In the genomic region with DNA sequence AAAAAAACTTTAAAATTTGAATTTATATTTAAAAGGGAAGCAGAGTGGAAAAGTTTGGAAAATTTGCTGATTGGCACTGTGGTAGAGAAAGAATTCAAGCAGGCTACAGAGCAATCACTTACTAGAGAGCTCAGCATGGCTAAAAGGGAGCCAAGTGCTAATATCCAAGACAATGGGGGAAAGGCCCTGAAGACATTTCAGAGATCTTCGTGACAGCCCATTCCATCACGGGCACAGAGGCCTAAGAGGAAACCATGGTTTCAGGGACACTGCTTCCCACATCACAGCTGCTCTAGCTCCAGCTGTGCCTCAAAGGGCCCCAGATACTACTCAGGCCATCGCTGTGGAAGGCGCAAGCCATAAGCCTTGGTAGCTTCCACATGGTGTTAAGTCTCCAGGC, we compare ENCODE assay signal across 16 cellular contexts.
DNase-seq lines count a peak whose midpoint lies in the region; ATAC-seq and TF ChIP-seq lines count a peak whose summit lies in the region.
"Had no signal": no experiment of that assay in that cellular context is flagged by ENCODE, and none has a peak within 500 bp of the region (broad histone marks: within the 10 kb centered on the region; RNA-seq: fewer than 3 reads in every experiment).

No MANE protein-coding gene starts in this region.

- H3K36me3 Mint-ChIP-seq in endodermal cell (ENCODE audit: low read depth), result no peaks in the 10 kb centered on the region
- peaks cover 5% of the 10 kb centered on the region for H3K36me3 Mint-ChIP-seq in natural killer cell treated with Interleukin-12 subunit alpha and Interleukin-12 subunit beta and Interleukin-15 and Interleukin-18, amount 100 ng/mL, for 72 hours
- H3K36me3 Mint-ChIP-seq: CD8-positive, alpha-beta memory T cell had no signal

- no peak overlapping the region for H3K9ac ChIP-seq in NT2/D1 (ENCODE audit: insufficient read length, low read depth)
- no peak overlapping the region for H3K9ac ChIP-seq in endodermal cell (ENCODE audit: extremely low read depth, low read length, poor library complexity, severe bottlenecking)
- H3K9ac ChIP-seq: BLaER1 had no signal

- peaks cover 2% of the 10 kb centered on the region for H3K27me3 Mint-ChIP-seq in endodermal cell (ENCODE audit: insufficient read depth)
- peaks cover 14 to 15% of the 10 kb centered on the region in 2 donors for H3K27me3 Mint-ChIP-seq in natural killer cell treated with Interleukin-12 subunit alpha and Interleukin-12 subunit beta and Interleukin-15 and Interleukin-18, amount 100 ng/mL, for 72 hours

- DNase-seq in ELF-1 (ENCODE audit: low read depth, low spot score), result peak; percentile 65
- DNase-seq in NT2/D1 (ENCODE audit: low read depth, low spot score), result peak; percentile 23
- peak; percentile 48 for DNase-seq in endodermal cell
- DNase-seq in natural killer cell treated with Interleukin-12 subunit alpha and Interleukin-12 subunit beta and Interleukin-15 and Interleukin-18, amount 100 ng/mL, for 72 hours (ENCODE audit: low spot score), result no peak
- DNase-seq in activated CD8-positive, alpha-beta memory T cell treated with anti-CD3 and anti-CD28 coated beads for 24 hours, result no peak
- no peak for DNase-seq in HCEC 1CT
- DNase-seq: CD4-positive, alpha-beta T cell; CD8-positive, alpha-beta memory T cell; DMS 273 treated with DMSO at 0.1 percent for 48 hours; DMS79; EL had no signal

- no peak overlapping the region for H3K27ac ChIP-seq in endodermal cell (ENCODE audit: low read depth, low read length)
- H3K27ac ChIP-seq: 22Rv1, BLaER1, C4-2B had no signal

- no peak overlapping the region for H3K4me3 Mint-ChIP-seq in endodermal cell
- H3K4me3 Mint-ChIP-seq in natural killer cell treated with Interleukin-12 subunit alpha and Interleukin-12 subunit beta and Interleukin-15 and Interleukin-18, amount 100 ng/mL, for 72 hours, result no peak overlapping the region
- H3K4me3 Mint-ChIP-seq: B cell; CD4-positive, alpha-beta T cell; CD8-positive, alpha-beta memory T cell had no signal

- no peak for ATAC-seq in natural killer cell treated with Interleukin-12 subunit alpha and Interleukin-12 subunit beta and Interleukin-15 and Interleukin-18, amount 100 ng/mL, for 72 hours

- H3K4me1 ChIP-seq in NT2/D1 (ENCODE audit: insufficient read depth, insufficient read length) (no peaks in the 10 kb centered on the region), endodermal cell (ENCODE audit: control insufficient read depth, insufficient read depth, low read length) (no peaks in the 10 kb centered on the region)
- H3K4me1 ChIP-seq: BLaER1, HAP-1 had no signal

- H3K9me3 ChIP-seq in NT2/D1 (ENCODE audit: insufficient read depth, low read length) (no peaks in the 10 kb centered on the region), endodermal cell (ENCODE audit: control insufficient read depth, low read length) (no peaks in the 10 kb centered on the region)
- H3K9me3 ChIP-seq: BLaER1, HAP-1 had no signal

- H3K27ac Mint-ChIP-seq in endodermal cell, result no peak overlapping the region
- no peak overlapping the region for H3K27ac Mint-ChIP-seq in natural killer cell treated with Interleukin-12 subunit alpha and Interleukin-12 subunit beta and Interleukin-15 and Interleukin-18, amount 100 ng/mL, for 72 hours
- H3K27ac Mint-ChIP-seq: B cell; CD4-positive, alpha-beta T cell; CD8-positive, alpha-beta memory T cell had no signal

- 69 to 78% methylated on average over 4 of the region's 4 CpGs for WGBS in endodermal cell (ENCODE audit: insufficient coverage in 1 of 2, insufficient read length in 1 of 2), 2 experiments

- no peak overlapping the region for H3K4me3 ChIP-seq in NT2/D1 (ENCODE audit: insufficient read length, low read depth)
- H3K4me3 ChIP-seq in endodermal cell (ENCODE audit: low read length), result no peak overlapping the region
- H3K4me3 ChIP-seq: BLaER1, HAP-1 had no signal

- no peak for TF ChIP-seq CTCF in endodermal cell (conservative IDR thresholded peaks at IDR 0.05)

- peaks cover 6% of the 10 kb centered on the region for H3K9me3 Mint-ChIP-seq in endodermal cell
- H3K9me3 Mint-ChIP-seq in natural killer cell treated with Interleukin-12 subunit alpha and Interleukin-12 subunit beta and Interleukin-15 and Interleukin-18, amount 100 ng/mL, for 72 hours, result peaks cover 2% of the 10 kb centered on the region

- no peaks in the 10 kb centered on the region for H3K36me3 ChIP-seq in NT2/D1 (ENCODE audit: insufficient read depth, insufficient read length, low read length)
- no peaks in the 10 kb centered on the region for H3K36me3 ChIP-seq in endodermal cell (ENCODE audit: control insufficient read depth, insufficient read depth, low read length)
- H3K36me3 ChIP-seq: BLaER1, HAP-1 had no signal

- H3K4me1 Mint-ChIP-seq in endodermal cell, result no peaks in the 10 kb centered on the region
- H3K4me1 Mint-ChIP-seq in natural killer cell treated with Interleukin-12 subunit alpha and Interleukin-12 subunit beta and Interleukin-15 and Interleukin-18, amount 100 ng/mL, for 72 hours (ENCODE audit: low read depth in 2 of 2), result no peaks in the 10 kb centered on the region
- H3K4me1 Mint-ChIP-seq: B cell; CD8-positive, alpha-beta memory T cell had no signal

- H3K27me3 ChIP-seq in NT2/D1 (ENCODE audit: insufficient read depth, insufficient read length) (no peaks in the 10 kb centered on the region), endodermal cell (ENCODE audit: control insufficient read depth, insufficient read depth, low read length, poor library complexity, severe bottlenecking) (no peaks in the 10 kb centered on the region)
- H3K27me3 ChIP-seq: BLaER1 had no signal

Comparison
In these comparisons a context has a peak if more than half of its experiments do, and no peak if none do; other contexts are left out.
1. DNase-seq: peak in ELF-1 (single experiment), NT2/D1 (single experiment) and endodermal cell (single experiment); none in natural killer cell treated with Interleukin-12 subunit alpha and Interleukin-12 subunit beta and Interleukin-15 and Interleukin-18, amount 100 ng/mL, for 72 hours (single experiment), activated CD8-positive, alpha-beta memory T cell treated with anti-CD3 and anti-CD28 coated beads for 24 hours (single experiment) and HCEC 1CT (single experiment).